In genomic region chr3:11717768-11718581, GRCh38 we compare ENCODE assay signal across 8 cellular contexts.
DNase-seq lines count a peak whose midpoint lies in the region; ATAC-seq and TF ChIP-seq lines count a peak whose summit lies in the region.

No MANE protein-coding gene starts in this region.

- H3K4me3 ChIP-seq in AG04449 (ENCODE audit: low read depth, low read length) (peak overlapping the region; percentile 88), subcutaneous abdominal adipose tissue (ENCODE audit: low read depth in 1 of 5, low read length in 5 of 5) (peak overlapping the region; percentile 86 to 97 (median 94))

- H3K36me3 ChIP-seq in subcutaneous abdominal adipose tissue (ENCODE audit: control insufficient read depth in 5 of 5, insufficient read depth in 5 of 5, low read length in 5 of 5) = no peaks in the 10 kb centered on the region

- H3K27ac ChIP-seq in subcutaneous abdominal adipose tissue (ENCODE audit: low read depth, low read length) = peak overlapping the region; percentile 90

- H3K27me3 ChIP-seq in subcutaneous abdominal adipose tissue (ENCODE audit: control insufficient read depth in 5 of 5, insufficient read depth in 4 of 5, low read length in 5 of 5) = no peaks in the 10 kb centered on the region

- H3K27ac Mint-ChIP-seq in activated naive CD8-positive, alpha-beta T cell treated with anti-CD3 and anti-CD28 coated beads, Interleukin-2, amount 50 U/mL, for 24 hours = peak overlapping the region; percentile 87

- H3K4me1 ChIP-seq in subcutaneous abdominal adipose tissue (ENCODE audit: control insufficient read depth in 5 of 5, insufficient read depth in 5 of 5, low read length in 5 of 5) = peaks cover 7 to 45% (median 34%) of the 10 kb centered on the region in 5 donors

- ATAC-seq in GM18868 (IDR thresholded peaks at IDR 0.05; ENCODE audit: unreplicated experiment) (peak; percentile 26), HG03457 (IDR thresholded peaks at IDR 0.05; ENCODE audit: unreplicated experiment) (peak; percentile 7)
- ATAC-seq in activated naive CD8-positive, alpha-beta T cell treated with anti-CD3 and anti-CD28 coated beads, Interleukin-2, amount 50 U/mL, for 24 hours = no peak

- H3K9me3 ChIP-seq in subcutaneous abdominal adipose tissue (ENCODE audit: control insufficient read depth in 5 of 5, low read length in 5 of 5) = no peaks in the 10 kb centered on the region

- peak overlapping the region; percentile 91 for H3K4me3 Mint-ChIP-seq in activated naive CD8-positive, alpha-beta T cell treated with anti-CD3 and anti-CD28 coated beads, Interleukin-2, amount 50 U/mL, for 24 hours

- POLR2A ChIA-PET in AG04449 (lab: Yijun Ruan, JAX) = interaction anchor here (0.8 to 1.0 kb wide), 2 partner anchors 17 to 149 kb away, joined by 3 to 5 read pairs; no protein-coding TSS in a partner anchor

- TF ChIP-seq CTCF in AG04449 (IDR thresholded peaks at IDR 0.05; ENCODE audit: insufficient read depth, low read length, missing control alignments) = no peak

- peaks cover 15% of the 10 kb centered on the region for H3K4me1 Mint-ChIP-seq in activated naive CD8-positive, alpha-beta T cell treated with anti-CD3 and anti-CD28 coated beads, Interleukin-2, amount 50 U/mL, for 24 hours

- DNase-seq in AG04449 (ENCODE audit: low read depth, low spot score) = no peak
- DNase-seq in activated naive CD8-positive, alpha-beta T cell treated with anti-CD3 and anti-CD28 coated beads, Interleukin-2, amount 50 U/mL, for 24 hours = no peak
- peak; percentile 59 for DNase-seq in iris pigment epithelial cell (ENCODE audit: low read depth)
- DNase-seq in iPS-NIHi11 (ENCODE audit: low spot score) = no peak
- no peak for DNase-seq in COLO668 (lab: John Stamatoyannopoulos, UW; ENCODE audit: unreplicated experiment)

- no peaks in the 10 kb centered on the region for H3K36me3 Mint-ChIP-seq in activated naive CD8-positive, alpha-beta T cell treated with anti-CD3 and anti-CD28 coated beads, Interleukin-2, amount 50 U/mL, for 24 hours (ENCODE audit: low read depth)

- peak overlapping the region; percentile 72 to 89 (median 78) for H3K9ac ChIP-seq in subcutaneous abdominal adipose tissue (ENCODE audit: low read length in 5 of 5)

- no peaks in the 10 kb centered on the region for H3K9me3 Mint-ChIP-seq in activated naive CD8-positive, alpha-beta T cell treated with anti-CD3 and anti-CD28 coated beads, Interleukin-2, amount 50 U/mL, for 24 hours

- peaks cover 13% of the 10 kb centered on the region for H3K27me3 Mint-ChIP-seq in activated naive CD8-positive, alpha-beta T cell treated with anti-CD3 and anti-CD28 coated beads, Interleukin-2, amount 50 U/mL, for 24 hours

- CTCF ChIA-PET in AG04449 (lab: Yijun Ruan, JAX) = interaction anchor here (0.8 to 2.3 kb wide), 5 partner anchors 19 to 339 kb away, joined by 3 to 7 read pairs (median 4); no protein-coding TSS in a partner anchor
